ENCODE assay signal across 9 cellular contexts in the genomic region with DNA sequence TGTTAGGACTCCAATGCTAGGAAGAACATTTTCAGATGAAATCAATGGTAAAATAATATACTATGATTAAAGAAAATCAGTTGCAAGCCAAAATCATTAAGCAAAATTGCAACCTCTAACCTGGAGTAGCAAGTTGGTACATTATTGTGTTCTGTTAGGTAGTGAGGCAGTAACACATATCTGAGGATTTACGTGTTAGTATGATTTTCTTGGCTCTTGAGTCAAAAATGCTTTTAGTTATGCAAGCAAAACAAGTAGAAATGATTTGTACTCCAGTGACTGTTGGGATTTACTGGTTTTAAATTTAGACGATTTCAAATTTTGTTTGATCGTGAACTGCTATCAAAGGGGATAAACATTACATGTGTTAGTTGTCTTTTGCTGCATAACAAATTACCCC.
"Had no signal": no experiment of that assay in that cellular context is flagged by ENCODE, and none has a peak within 500 bp of the region (broad histone marks: within the 10 kb centered on the region; RNA-seq: fewer than 3 reads in every experiment).

No MANE protein-coding gene starts in this region.

- H3K4me3 Mint-ChIP-seq: H9 had no signal

- H3K27ac ChIP-seq: GM23248, HL-60 had no signal

- H3K4me1 Mint-ChIP-seq: H9 had no signal

- H2AFZ ChIP-seq: GM23248 had no signal

- H3K9me3 Mint-ChIP-seq: H9 had no signal

- ATAC-seq: K562 had no signal

- H3K9ac ChIP-seq: GM23248 had no signal

- H3K4me3 ChIP-seq: GM23248, K562 had no signal

- FAIRE-seq: H1, H54, K562 had no signal

- DNase-seq: GM23248, H9, HCEC 1CT, IMR-90, KG1 had no signal
